ENCODE assay signal across 24 cellular contexts in the genomic region with DNA sequence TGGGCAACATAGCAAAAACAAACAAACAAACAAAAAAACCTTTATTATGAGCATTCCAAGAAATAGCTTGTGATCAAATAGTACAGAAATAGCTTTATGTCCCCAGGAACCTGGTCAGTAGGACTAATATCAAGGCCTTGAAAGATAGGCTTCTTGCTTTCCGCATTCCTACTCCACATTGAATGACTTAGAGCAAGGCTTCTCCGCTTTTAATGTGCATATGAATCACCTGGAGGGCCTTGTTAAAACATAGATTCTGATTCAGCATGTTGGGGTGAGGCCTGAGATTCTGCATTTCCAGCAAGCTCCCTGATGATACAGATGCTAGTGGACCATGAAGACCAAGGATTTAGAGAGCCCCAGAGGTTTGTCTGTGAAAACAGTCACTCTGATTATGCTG. TPM values are rescaled to one million over a fixed set of nuclear protein-coding genes. Genes with fewer than 3 reads are reported as not detected.
"Had no signal": no experiment of that assay in that cellular context is flagged by ENCODE, and none has a peak within 500 bp of the region (broad histone marks: within the 10 kb centered on the region; RNA-seq: fewer than 3 reads in every experiment).

No MANE protein-coding gene starts in this region.

- H3K4me3 ChIP-seq: esophagus squamous epithelium, gastroesophageal sphincter, left ventricle myocardium inferior, lower lobe of right lung, right atrium auricular region, sigmoid colon, skin epidermis, stomach, thoracic aorta, transverse colon had no signal

- H3K4me1 ChIP-seq: esophagus squamous epithelium, left ventricle myocardium inferior, lower lobe of right lung had no signal

- DNase-seq: effector memory CD4-positive, alpha-beta T cell; esophagus squamous epithelium; foreskin fibroblast; glutamatergic neuron; immature natural killer cell; left cardiac atrium; left ventricle myocardium inferior; lower lobe of right lung; midbrain; nephron progenitor cell; posterior cingulate gyrus; sigmoid colon; stimulated activated CD4-positive, alpha-beta T cell treated with anti-CD3 and anti-CD28 coated beads, Interleukin-12 subunit alpha, Interleukin-12 subunit beta, amount 100 ng/mL, for 4 hours; stimulated activated naive CD4-positive, alpha-beta T cell; stomach; substantia nigra; transverse colon had no signal

- H3K27ac ChIP-seq: esophagus squamous epithelium, gastroesophageal sphincter, left ventricle myocardium inferior, lower lobe of right lung, neutrophil, right atrium auricular region, sigmoid colon, skin epidermis, stomach, thoracic aorta had no signal

- H3K9me3 ChIP-seq: esophagus squamous epithelium, gastroesophageal sphincter, left ventricle myocardium inferior, lower lobe of right lung, neutrophil, right atrium auricular region, sigmoid colon, stomach, thoracic aorta, transverse colon had no signal

- H3K4me3 Mint-ChIP-seq: immature natural killer cell, memory B cell, nephron progenitor cell had no signal

- H3K36me3 Mint-ChIP-seq: immature natural killer cell, memory B cell had no signal

- ATAC-seq: gastroesophageal sphincter, left cardiac atrium, lower lobe of right lung had no signal

- H3K27me3 ChIP-seq: esophagus squamous epithelium, neutrophil, right atrium auricular region, stomach, transverse colon had no signal

- FAIRE-seq: keratinocyte had no signal

- H3K4me1 Mint-ChIP-seq: immature natural killer cell, memory B cell had no signal

- H3K27ac Mint-ChIP-seq: immature natural killer cell, memory B cell, nephron progenitor cell had no signal

- H3K9me3 Mint-ChIP-seq: immature natural killer cell, memory B cell, nephron progenitor cell had no signal

- H3K36me3 ChIP-seq: esophagus squamous epithelium, gastroesophageal sphincter, left ventricle myocardium inferior, lower lobe of right lung, neutrophil, right atrium auricular region, sigmoid colon, stomach, thoracic aorta, transverse colon had no signal

RNA-seq across cellular contexts. Expression of a gene that starts 17.4 kb away (rescaled TPM):
- polyA plus RNA-seq: immature natural killer cell had no signal
